In genomic region chr22:43187171-43188099, GRCh38 we compare ENCODE assay signal across 8 cellular contexts. TPM values are rescaled to one million over a fixed set of nuclear protein-coding genes. Genes with fewer than 3 reads are reported as not detected.
A peak's percentile ranks its signal among the peaks of the same experiment; 100 is the strongest.
DNase-seq lines count a peak whose midpoint lies in the region; ATAC-seq and TF ChIP-seq lines count a peak whose summit lies in the region.

No MANE protein-coding gene starts in this region.

- H3K27ac ChIP-seq in HUES6 (ENCODE audit: low read depth, low read length) = peak overlapping the region; percentile 85; the same call in 1 of the 2 replicates
- no peak overlapping the region for H3K27ac ChIP-seq in endodermal cell (ENCODE audit: low read depth, low read length)

- H3K27me3 ChIP-seq in HUES6 (ENCODE audit: control insufficient read depth, insufficient read depth, low read length) (no peaks in the 10 kb centered on the region; the same call in 1 of the 2 replicates), endodermal cell (ENCODE audit: control insufficient read depth, insufficient read depth, low read length, poor library complexity, severe bottlenecking) (peaks cover 4% of the 10 kb centered on the region)

- H3K9me3 ChIP-seq in HUES6 (ENCODE audit: control insufficient read depth, insufficient read depth, low read depth, low read length) = no peaks in the 10 kb centered on the region
- H3K9me3 ChIP-seq in endodermal cell (ENCODE audit: control insufficient read depth, low read length) = peaks cover 11% of the 10 kb centered on the region

- H3K4me3 ChIP-seq in HUES6 (ENCODE audit: low read depth, low read length) (peak overlapping the region; percentile 74), endodermal cell (ENCODE audit: low read length) (peak overlapping the region; percentile 74)

- TF ChIP-seq CTCF in endodermal cell (conservative IDR thresholded peaks at IDR 0.05) (peak; percentile 85), mesothelial cell of epicardium (IDR thresholded peaks at IDR 0.05; ENCODE audit: unreplicated experiment) (peak; percentile 70)

- peaks cover 15% of the 10 kb centered on the region for H3K4me1 ChIP-seq in HUES6 (ENCODE audit: control insufficient read depth, insufficient read depth, low read length)
- peaks cover 6% of the 10 kb centered on the region for H3K4me1 ChIP-seq in endodermal cell (ENCODE audit: control insufficient read depth, insufficient read depth, low read length)

- H3K27ac Mint-ChIP-seq in endodermal cell (peak overlapping the region; percentile 92), mesothelial cell of epicardium (peak overlapping the region; percentile 93)

- H3K36me3 Mint-ChIP-seq in endodermal cell (ENCODE audit: low read depth) = no peaks in the 10 kb centered on the region
- H3K36me3 Mint-ChIP-seq in mesothelial cell of epicardium = no peaks in the 10 kb centered on the region

- DNase-seq in DMS 273 (lab: John Stamatoyannopoulos, UW; ENCODE audit: unreplicated experiment) = peak; percentile 96
- peak; percentile 89 for DNase-seq in NOMO-1 treated with dmso at 0.1 percent for 144 hours (lab: John Stamatoyannopoulos, UW; ENCODE audit: unreplicated experiment)
- peak; percentile 80 for DNase-seq in activated CD8-positive, alpha-beta memory T cell treated with anti-CD3 and anti-CD28 coated beads, Interleukin-2, amount 50 U/mL, for 1 hour (ENCODE audit: extremely low read depth)
- peak; percentile 98 for DNase-seq in endodermal cell
- DNase-seq in mesothelial cell of epicardium (ENCODE audit: low spot score in 2 of 2, unreplicated experiment in 2 of 2) = peak; percentile 95 to 97
- peak; percentile 94 for DNase-seq in stimulated activated CD8-positive, alpha-beta memory T cell treated with anti-CD3 and anti-CD28 coated beads, Interleukin-15, amount 100 ng/mL, for 24 hours (ENCODE audit: low read depth)

- 14 to 26% methylated on average over 36 to 59 of the region's 86 CpGs for WGBS in endodermal cell (ENCODE audit: insufficient coverage in 1 of 2, insufficient read length in 1 of 2), 2 experiments

- H3K4me3 Mint-ChIP-seq in endodermal cell = peak overlapping the region; percentile 58
- H3K4me3 Mint-ChIP-seq in mesothelial cell of epicardium = peak overlapping the region; percentile 69

- H3K4me1 Mint-ChIP-seq in endodermal cell = peaks cover 18% of the 10 kb centered on the region
- peaks cover 25% of the 10 kb centered on the region for H3K4me1 Mint-ChIP-seq in mesothelial cell of epicardium

- H3K9me3 Mint-ChIP-seq in endodermal cell (peaks cover 9% of the 10 kb centered on the region), mesothelial cell of epicardium (peaks cover 4% of the 10 kb centered on the region)

- peaks cover 7% of the 10 kb centered on the region for H3K27me3 Mint-ChIP-seq in endodermal cell (ENCODE audit: insufficient read depth)
- peaks cover 14% of the 10 kb centered on the region for H3K27me3 Mint-ChIP-seq in mesothelial cell of epicardium (ENCODE audit: low read depth)

- H3K9ac ChIP-seq in HUES6 (ENCODE audit: low read length) (peak overlapping the region; percentile 66), endodermal cell (ENCODE audit: extremely low read depth, low read length, poor library complexity, severe bottlenecking) (peak overlapping the region; percentile 36)

- peaks cover 6% of the 10 kb centered on the region; the same call in 1 of the 2 replicates for H3K36me3 ChIP-seq in HUES6 (ENCODE audit: control insufficient read depth, insufficient read depth, low read length)
- H3K36me3 ChIP-seq in endodermal cell (ENCODE audit: control insufficient read depth, insufficient read depth, low read length) = no peaks in the 10 kb centered on the region

- peak; percentile 72 for ATAC-seq in GM21447 (IDR thresholded peaks at IDR 0.05; ENCODE audit: unreplicated experiment)

RNA-seq across cellular contexts. Expression of gene TTLL12, which starts 0.5 kb away (rescaled TPM):
- 10 to 100 TPM; 49.8 to 71.0 TPM for total RNA-seq in endodermal cell
- polyA plus RNA-seq in endodermal cell (2013, experiment 1 of 2) = 39.6 TPM
- polyA plus RNA-seq in endodermal cell (2013, experiment 2 of 2) = 33.2 TPM
- 41.3 to 43.5 TPM (median 42.7 TPM) in 3 replicates for total RNA-seq in mesothelial cell of epicardium

RNA-seq across cellular contexts. Expression of gene TSPO, which starts 36.1 kb away (rescaled TPM):
- 10 to 100 TPM in 1 of 2 donors, 1 to 10 TPM in 1; 9.6 to 12.3 TPM for total RNA-seq in endodermal cell
- polyA plus RNA-seq in endodermal cell (2013, experiment 1 of 2) = 25.2 TPM
- 20.9 TPM for polyA plus RNA-seq in endodermal cell (2013, experiment 2 of 2)
- total RNA-seq in mesothelial cell of epicardium = 43.2 to 44.9 TPM (median 44.5 TPM) in 3 replicates

RNA-seq across cellular contexts. Expression of gene MCAT, which starts 44.2 kb away (rescaled TPM):
- total RNA-seq in endodermal cell (10 to 100 TPM; 17.1 to 19.9 TPM), mesothelial cell of epicardium (17.4 to 18.1 TPM (median 17.6 TPM) in 3 replicates)
- 14.7 TPM for polyA plus RNA-seq in endodermal cell (2013, experiment 1 of 2)
- 14.6 TPM for polyA plus RNA-seq in endodermal cell (2013, experiment 2 of 2)
